9 cellular contexts compared by ENCODE assay signal in genomic region chr13:48234652-48235099, GRCh38. TPM values are rescaled to one million over a fixed set of nuclear protein-coding genes. Genes with fewer than 3 reads are reported as not detected.
DNase-seq lines count a peak whose midpoint lies in the region; ATAC-seq and TF ChIP-seq lines count a peak whose summit lies in the region.
"Had no signal": no experiment of that assay in that cellular context is flagged by ENCODE, and none has a peak within 500 bp of the region (broad histone marks: within the 10 kb centered on the region; RNA-seq: fewer than 3 reads in every experiment).

No MANE protein-coding gene starts in this region.

- H3K9me3 ChIP-seq in A673 (ENCODE audit: low read depth, low read length, poor library complexity, severe bottlenecking) = no peaks in the 10 kb centered on the region
- H3K9me3 ChIP-seq in KOPT-K1 (ENCODE audit: insufficient read depth, low read length, poor library complexity, severe bottlenecking) = no peaks in the 10 kb centered on the region
- no peaks in the 10 kb centered on the region for H3K9me3 ChIP-seq in muscle layer of colon (ENCODE audit: low read length)

- POLR2A ChIA-PET in A673 (lab: Charles Lee; ENCODE audit: low non-redundant PET) = no interaction called here

- CTCF ChIA-PET in A673 (lab: Charles Lee) = no interaction called here

- intact Hi-C loops in A673 (cut with micrococcal nuclease; ENCODE audit: unreplicated experiment) = loop anchor here (5.0 to 10.0 kb wide), 2 partner anchors 107 to 340 kb away; no protein-coding TSS in a partner anchor

- peak overlapping the region; percentile 71 for H3K9ac ChIP-seq in muscle layer of colon (ENCODE audit: low read length)

- H3K4me3 ChIP-seq in A673 (ENCODE audit: low read depth, low read length, poor library complexity, severe bottlenecking) = peak overlapping the region; percentile 98
- H3K4me3 ChIP-seq in choroid plexus epithelial cell (ENCODE audit: low read depth, low read length) = peak overlapping the region; percentile 99
- peak overlapping the region; percentile 6 to 58 for H3K4me3 ChIP-seq in muscle layer of colon (ENCODE audit: low read depth in 1 of 2, low read length in 2 of 2)

- peak overlapping the region; percentile 44 for H3K27ac ChIP-seq in A673 (ENCODE audit: low read depth, low read length, poor library complexity, severe bottlenecking)
- peak overlapping the region; percentile 94 for H3K27ac ChIP-seq in KOPT-K1 (ENCODE audit: low read depth, low read length, poor library complexity, severe bottlenecking)
- peak overlapping the region; percentile 64 for H3K27ac ChIP-seq in muscle layer of colon (ENCODE audit: low read depth, low read length)

- H3K27me3 ChIP-seq in A673 (replicated peaks; ENCODE audit: insufficient read depth, low read depth, low read length, poor library complexity) (no peaks in the 10 kb centered on the region), muscle layer of colon (ENCODE audit: control insufficient read depth in 1 of 2, insufficient read depth in 2 of 2, low read length in 2 of 2) (no peaks in the 10 kb centered on the region)

- no peak for ATAC-seq in GM21360 (IDR thresholded peaks at IDR 0.05; ENCODE audit: unreplicated experiment)

- H3K36me3 ChIP-seq in A673 (ENCODE audit: insufficient read depth, low read length, poor library complexity, severe bottlenecking) = peaks cover 5% of the 10 kb centered on the region
- H3K36me3 ChIP-seq in KOPT-K1 (ENCODE audit: insufficient read depth, low read length) = peaks cover 50% of the 10 kb centered on the region
- no peaks in the 10 kb centered on the region for H3K36me3 ChIP-seq in muscle layer of colon (ENCODE audit: insufficient read depth, low read length)

- DNase-seq in A673 (ENCODE audit: low spot score) (peak; percentile 6), choroid plexus epithelial cell (ENCODE audit: low read depth) (peak; percentile 23), amygdala (lab: John Stamatoyannopoulos, UW) (no peak), anterior cingulate cortex (lab: John Stamatoyannopoulos, UW) (no peak), NCI-H446 (lab: John Stamatoyannopoulos, UW) (no peak)
- DNase-seq: activated CD4-positive, alpha-beta T cell treated with anti-CD3 and anti-CD28 coated beads, Interleukin-2, amount 50 U/mL, for 1 hour had no signal

- BruUV-seq in A673 (replicated peaks; lab: Mats Ljungman, UMichigan) = no TSS peak

- no peak for TF ChIP-seq CTCF in A673 (conservative IDR thresholded peaks at IDR 0.05; ENCODE audit: low read depth, low read length)
- TF ChIP-seq CTCF in choroid plexus epithelial cell (conservative IDR thresholded peaks at IDR 0.05; ENCODE audit: low read depth, low read length) = no peak

- H3K4me1 ChIP-seq in A673 (ENCODE audit: insufficient read depth, low read length, poor library complexity, severe bottlenecking) = peaks cover 31% of the 10 kb centered on the region
- peaks cover 34% of the 10 kb centered on the region for H3K4me1 ChIP-seq in muscle layer of colon (ENCODE audit: insufficient read depth, low read length)

RNA-seq across cellular contexts. Expression of gene ITM2B, which starts 1.7 kb away (rescaled TPM):
- 168 and 190 TPM in 2 replicates for total RNA-seq in A673 (2021)

Comparison
In these comparisons a context has a peak if more than half of its experiments do, and no peak if none do; other contexts are left out.
1. DNase-seq: peak in A673 (single experiment) and choroid plexus epithelial cell (single experiment); none in amygdala (0 of 56), anterior cingulate cortex (0 of 58) and NCI-H446 (0 of 2).
2. H3K27ac ChIP-seq: peak in every context shown above with its lines; median percentile 94 in KOPT-K1; 64 in muscle layer of colon; 44 in A673.
3. H3K4me3 ChIP-seq: peak in every context shown above with its lines; median percentile 99 in choroid plexus epithelial cell; 98 in A673; 32 in muscle layer of colon.